9 cellular contexts compared by ENCODE assay signal in genomic region chr15:63348392-63348791, GRCh38. TPM values are rescaled to one million over a fixed set of nuclear protein-coding genes. Genes with fewer than 3 reads are reported as not detected.
DNase-seq lines count a peak whose midpoint lies in the region; ATAC-seq and TF ChIP-seq lines count a peak whose summit lies in the region.
"Had no signal": no experiment of that assay in that cellular context is flagged by ENCODE, and none has a peak within 500 bp of the region (broad histone marks: within the 10 kb centered on the region; RNA-seq: fewer than 3 reads in every experiment).

No MANE protein-coding gene starts in this region.

- H3K36me3 Mint-ChIP-seq in activated naive CD8-positive, alpha-beta T cell treated with anti-CD3 and anti-CD28 coated beads, Interleukin-2, amount 50 U/mL, for 24 hours (ENCODE audit: low read depth), result no peaks in the 10 kb centered on the region

- H3K27me3 ChIP-seq in AG04450 (ENCODE audit: control insufficient read depth, insufficient read depth, low read length) (no peaks in the 10 kb centered on the region), left lung (no peaks in the 10 kb centered on the region)
- H3K27me3 ChIP-seq: neutrophil had no signal

- H3K4me3 ChIP-seq in AG04450 (ENCODE audit: low read depth, low read length) (no peak overlapping the region), left lung (no peak overlapping the region)

- H3K9me3 Mint-ChIP-seq in activated naive CD8-positive, alpha-beta T cell treated with anti-CD3 and anti-CD28 coated beads, Interleukin-2, amount 50 U/mL, for 24 hours, result no peaks in the 10 kb centered on the region

- no peak overlapping the region for H3K27ac Mint-ChIP-seq in activated naive CD8-positive, alpha-beta T cell treated with anti-CD3 and anti-CD28 coated beads, Interleukin-2, amount 50 U/mL, for 24 hours

- no peaks in the 10 kb centered on the region for H3K27me3 Mint-ChIP-seq in activated naive CD8-positive, alpha-beta T cell treated with anti-CD3 and anti-CD28 coated beads, Interleukin-2, amount 50 U/mL, for 24 hours

- no peak for TF ChIP-seq CTCF in AG04450 (IDR thresholded peaks at IDR 0.05; ENCODE audit: low read depth, low read length)
- TF ChIP-seq CTCF in left lung (IDR thresholded peaks at IDR 0.05), result no peak

- H3K36me3 ChIP-seq in left lung, result no peaks in the 10 kb centered on the region
- H3K36me3 ChIP-seq: neutrophil had no signal

- DNase-seq in AG04450 (ENCODE audit: low read depth, low spot score), result no peak
- peak; percentile 84 for DNase-seq in MV-4-11 (lab: John Stamatoyannopoulos, UW)
- DNase-seq in T47D (ENCODE audit: low read depth in 1 of 2, low spot score in 1 of 2), result peak; percentile 34 to 56
- peak in 1 of 2 donors; percentile 55 for DNase-seq in left lung
- DNase-seq in activated naive CD8-positive, alpha-beta T cell treated with anti-CD3 and anti-CD28 coated beads, Interleukin-2, amount 50 U/mL, for 24 hours, result no peak
- no peak for DNase-seq in NCI-H526 (lab: John Stamatoyannopoulos, UW)
- DNase-seq in activated T-cell treated with anti-CD3 and anti-CD28 coated beads for 4 hours, result no peak
- DNase-seq in cortex of kidney (lab: John Stamatoyannopoulos, UW), result no peak

- POLR2A ChIA-PET in AG04450 (lab: Yijun Ruan, JAX), result interaction anchor here (0.9 kb wide), 1 partner anchor 23 kb away, joined by 3 read pairs; no protein-coding TSS in a partner anchor

- ATAC-seq in left lung, result peak; percentile 83
- ATAC-seq in activated naive CD8-positive, alpha-beta T cell treated with anti-CD3 and anti-CD28 coated beads, Interleukin-2, amount 50 U/mL, for 24 hours, result no peak

- CTCF ChIA-PET in AG04450 (lab: Charles Lee), result interaction anchor here (0.6 to 0.7 kb wide), 2 partner anchors 57 to 69 kb away, joined by 3 to 7 read pairs; no protein-coding TSS in a partner anchor

- H3K27ac ChIP-seq in AG04450 (ENCODE audit: low read depth, low read length), result peak overlapping the region; percentile 61
- H3K27ac ChIP-seq in left lung, result peak overlapping the region in 1 of 2 donors; percentile 13
- H3K27ac ChIP-seq: neutrophil had no signal

- peaks cover 3 to 6% of the 10 kb centered on the region in 2 donors for H3K4me1 ChIP-seq in left lung

- intact Hi-C loops in left lung (cut with DNase I), result no loop called here

- H3K9me3 ChIP-seq in AG04450 (ENCODE audit: control insufficient read depth, insufficient read depth, low read length) (no peaks in the 10 kb centered on the region), left lung (no peaks in the 10 kb centered on the region)
- H3K9me3 ChIP-seq: neutrophil had no signal

- H3K4me1 Mint-ChIP-seq in activated naive CD8-positive, alpha-beta T cell treated with anti-CD3 and anti-CD28 coated beads, Interleukin-2, amount 50 U/mL, for 24 hours, result peaks cover 3% of the 10 kb centered on the region

- in situ Hi-C loops in T47D (cut with HindIII; ENCODE audit: low pct_unique_long_range_greater_than_20kb, low sequenced_read_pairs), result no loop called here

- no peak overlapping the region for H3K4me3 Mint-ChIP-seq in activated naive CD8-positive, alpha-beta T cell treated with anti-CD3 and anti-CD28 coated beads, Interleukin-2, amount 50 U/mL, for 24 hours

RNA-seq across cellular contexts. Expression of gene CA12, which starts 33.3 kb away (rescaled TPM):
- polyA plus RNA-seq in AG04450 (2011; rRNA removed), result 55.5 and 61.4 TPM in 2 replicates
- 29.4 and 34.4 TPM in 2 replicates for polyA minus RNA-seq in AG04450 (2011; rRNA and poly(A)+ RNA removed)
- 10 to 100 TPM; 12.2 to 20.5 TPM for total RNA-seq in left lung

Comparison
In these comparisons a context has a peak if more than half of its experiments do, and no peak if none do; other contexts are left out.
1. DNase-seq: peak in MV-4-11 (single experiment) and T47D (2 of 2); none in AG04450 (single experiment), activated naive CD8-positive, alpha-beta T cell treated with anti-CD3 and anti-CD28 coated beads, Interleukin-2, amount 50 U/mL, for 24 hours (single experiment), NCI-H526 (0 of 2), activated T-cell treated with anti-CD3 and anti-CD28 coated beads for 4 hours (single experiment) and cortex of kidney (single experiment).